In the genomic region with DNA sequence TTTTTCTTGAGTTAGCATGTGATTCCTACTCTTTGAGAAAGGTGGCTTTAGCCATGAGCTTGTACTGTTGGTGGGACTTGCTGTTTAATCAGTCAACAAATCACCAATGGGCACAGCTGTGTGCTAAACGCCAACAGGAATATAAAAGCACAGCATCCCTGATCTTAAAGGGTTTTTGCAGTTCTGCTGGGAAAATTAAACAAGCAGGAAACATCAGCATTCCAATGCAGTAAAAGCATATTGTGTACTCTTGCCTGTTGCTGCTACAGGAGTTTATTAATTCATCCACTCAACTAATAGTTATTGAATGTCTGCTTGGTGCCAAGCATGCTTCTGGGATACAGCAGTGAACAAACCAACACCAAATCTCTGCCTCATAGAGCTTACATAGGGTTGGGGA, we compare ENCODE assay signal across 16 cellular contexts. TPM values are rescaled to one million over a fixed set of nuclear protein-coding genes. Genes with fewer than 3 reads are reported as not detected.
A peak's percentile ranks its signal among the peaks of the same experiment; 100 is the strongest.
DNase-seq lines count a peak whose midpoint lies in the region; ATAC-seq, FAIRE-seq and TF ChIP-seq lines count a peak whose summit lies in the region.
"Had no signal": no experiment of that assay in that cellular context is flagged by ENCODE, and none has a peak within 500 bp of the region (broad histone marks: within the 10 kb centered on the region; RNA-seq: fewer than 3 reads in every experiment).

No MANE protein-coding gene starts in this region.

- H3K9me3 ChIP-seq in heart left ventricle = no peaks in the 10 kb centered on the region
- H3K9me3 ChIP-seq in muscle layer of duodenum (ENCODE audit: control insufficient read depth in 1 of 2, low read length in 2 of 2) = no peaks in the 10 kb centered on the region
- H3K9me3 ChIP-seq in upper lobe of right lung = no peaks in the 10 kb centered on the region
- H3K9me3 ChIP-seq: ovary had no signal

- H3K27ac ChIP-seq in heart left ventricle (peak overlapping the region; percentile 56 to 85 (median 72)), muscle layer of duodenum (ENCODE audit: low read length) (peak overlapping the region; percentile 67), upper lobe of right lung (peak overlapping the region; percentile 43)
- H3K27ac ChIP-seq: ovary had no signal

- FAIRE-seq in H54 (lab: Jason Lieb, UNC) = no peak
- FAIRE-seq: A204.1, islet of Langerhans had no signal

- no peak overlapping the region for H3K4me3 Mint-ChIP-seq in dendritic cell treated with granulocyte-macrophage colony-stimulating factor and Interleukin-4, amounts not matched to agents 40 ng/mL and 50 ng/mL, for 4 days
- H3K4me3 Mint-ChIP-seq: stimulated activated naive CD8-positive, alpha-beta T cell treated with anti-CD3 and anti-CD28 coated beads, Interleukin-15, Interleukin-2, amounts not matched to agents 100 ng/mL and 50 ng/mL, for 24 hours had no signal

- ATAC-seq in heart left ventricle (no peak), Right ventricle myocardium inferior (no peak), upper lobe of right lung (no peak)

- H3K4me1 Mint-ChIP-seq in dendritic cell treated with granulocyte-macrophage colony-stimulating factor and Interleukin-4, amounts not matched to agents 40 ng/mL and 50 ng/mL, for 4 days (ENCODE audit: low read depth) = peaks cover 25% of the 10 kb centered on the region

- 76 to 87% (median 83%) methylated on average over 1 of the region's 1 CpG for whole genome bisulfite sequencing in heart left ventricle, 4 donors

- no peak for TF ChIP-seq CTCF in heart left ventricle (IDR thresholded peaks at IDR 0.05)
- TF ChIP-seq CTCF in upper lobe of right lung (IDR thresholded peaks at IDR 0.05) = no peak

- H3K36me3 ChIP-seq in heart left ventricle (no peaks in the 10 kb centered on the region), muscle layer of duodenum (ENCODE audit: control insufficient read depth in 1 of 2, insufficient read depth in 2 of 2, low read length in 2 of 2) (no peaks in the 10 kb centered on the region), upper lobe of right lung (no peaks in the 10 kb centered on the region)
- H3K36me3 ChIP-seq: ovary had no signal

- no peaks in the 10 kb centered on the region for H3K36me3 Mint-ChIP-seq in dendritic cell treated with granulocyte-macrophage colony-stimulating factor and Interleukin-4, amounts not matched to agents 40 ng/mL and 50 ng/mL, for 4 days (ENCODE audit: low read depth)

- no peaks in the 10 kb centered on the region for H3K27me3 Mint-ChIP-seq in dendritic cell treated with granulocyte-macrophage colony-stimulating factor and Interleukin-4, amounts not matched to agents 40 ng/mL and 50 ng/mL, for 4 days
- H3K27me3 Mint-ChIP-seq: stimulated activated naive CD8-positive, alpha-beta T cell treated with anti-CD3 and anti-CD28 coated beads, Interleukin-15, Interleukin-2, amounts not matched to agents 100 ng/mL and 50 ng/mL, for 24 hours had no signal

- peaks cover 4 to 54% (median 23%) of the 10 kb centered on the region in 12 donors for H3K4me1 ChIP-seq in heart left ventricle
- peaks cover 0 to 6% of the 10 kb centered on the region in 2 donors for H3K4me1 ChIP-seq in muscle layer of duodenum (ENCODE audit: control insufficient read depth in 1 of 2, insufficient read depth in 2 of 2, low read length in 2 of 2)
- H3K4me1 ChIP-seq in upper lobe of right lung = peaks cover 20% of the 10 kb centered on the region

- intact Hi-C loops in heart left ventricle (cut with DNase I) (no loop called here), Right ventricle myocardium inferior (cut with DNase I) (no loop called here), upper lobe of right lung (cut with DNase I) (no loop called here)
- intact Hi-C loops in dendritic cell treated with granulocyte-macrophage colony-stimulating factor and Interleukin-4, amounts not matched to agents 40 ng/mL and 50 ng/mL, for 4 days (cut with micrococcal nuclease) = no loop called here

- H3K9me3 Mint-ChIP-seq in dendritic cell treated with granulocyte-macrophage colony-stimulating factor and Interleukin-4, amounts not matched to agents 40 ng/mL and 50 ng/mL, for 4 days = no peaks in the 10 kb centered on the region
- H3K9me3 Mint-ChIP-seq: stimulated activated naive CD8-positive, alpha-beta T cell treated with anti-CD3 and anti-CD28 coated beads, Interleukin-15, Interleukin-2, amounts not matched to agents 100 ng/mL and 50 ng/mL, for 24 hours had no signal

- H3K27me3 ChIP-seq in heart left ventricle = no peaks in the 10 kb centered on the region
- H3K27me3 ChIP-seq in muscle layer of duodenum (ENCODE audit: low read depth, low read length) = no peaks in the 10 kb centered on the region
- H3K27me3 ChIP-seq in upper lobe of right lung = no peaks in the 10 kb centered on the region
- H3K27me3 ChIP-seq: ovary had no signal

- TF ChIP-seq POLR2A in heart left ventricle (IDR thresholded peaks at IDR 0.05) (no peak), H54 (IDR thresholded peaks at IDR 0.05; ENCODE audit: low read depth, low read length) (no peak)

- H3K4me3 ChIP-seq in heart left ventricle (no peak overlapping the region), muscle layer of duodenum (ENCODE audit: low read depth in 1 of 2, low read length in 2 of 2) (no peak overlapping the region), upper lobe of right lung (no peak overlapping the region)
- H3K4me3 ChIP-seq: ovary had no signal

- peak overlapping the region; percentile 6 for H3K27ac Mint-ChIP-seq in dendritic cell treated with granulocyte-macrophage colony-stimulating factor and Interleukin-4, amounts not matched to agents 40 ng/mL and 50 ng/mL, for 4 days

- DNase-seq in heart left ventricle (no peak), Right ventricle myocardium inferior (ENCODE audit: missing footprints) (no peak), upper lobe of right lung (no peak), NCI-H69 (lab: John Stamatoyannopoulos, UW) (no peak), NCI-H1105 treated with DMSO at 0.1 percent for 48 hours (lab: John Stamatoyannopoulos, UW) (no peak), H54 (ENCODE audit: insufficient read length, low spot score) (no peak)
- DNase-seq: activated CD8-positive, alpha-beta memory T cell treated with anti-CD3 and anti-CD28 coated beads, Interleukin-2, amount 50 U/mL, for 4 hours; Kasumi-1; NCI-H2171 had no signal

RNA-seq across cellular contexts. Expression of a gene that starts 27.4 kb away (rescaled TPM):
- total RNA-seq in heart left ventricle (1 to 10 TPM in 6 of 9 donors, under 1 TPM in 3; 0.87 to 6.6 (median 1.6) TPM), Right ventricle myocardium inferior (0.73 TPM), upper lobe of right lung (8.0 TPM)
- polyA plus RNA-seq in heart left ventricle = 1 to 10 TPM in 1 of 2 donors, under 1 TPM in 1; 0.80 to 4.9 TPM

RNA-seq across cellular contexts. Expression of a gene that starts 58.4 kb away (rescaled TPM):
- total RNA-seq in heart left ventricle (under 1 TPM in 2 of 9 donors, not detected in 7; 0.29 to 0.59 TPM), Right ventricle myocardium inferior (not detected), upper lobe of right lung (0.52 TPM)
- polyA plus RNA-seq in heart left ventricle = not detected
- polyA plus RNA-seq: aorta had no signal
